12 cellular contexts compared by ENCODE assay signal in the genomic region with DNA sequence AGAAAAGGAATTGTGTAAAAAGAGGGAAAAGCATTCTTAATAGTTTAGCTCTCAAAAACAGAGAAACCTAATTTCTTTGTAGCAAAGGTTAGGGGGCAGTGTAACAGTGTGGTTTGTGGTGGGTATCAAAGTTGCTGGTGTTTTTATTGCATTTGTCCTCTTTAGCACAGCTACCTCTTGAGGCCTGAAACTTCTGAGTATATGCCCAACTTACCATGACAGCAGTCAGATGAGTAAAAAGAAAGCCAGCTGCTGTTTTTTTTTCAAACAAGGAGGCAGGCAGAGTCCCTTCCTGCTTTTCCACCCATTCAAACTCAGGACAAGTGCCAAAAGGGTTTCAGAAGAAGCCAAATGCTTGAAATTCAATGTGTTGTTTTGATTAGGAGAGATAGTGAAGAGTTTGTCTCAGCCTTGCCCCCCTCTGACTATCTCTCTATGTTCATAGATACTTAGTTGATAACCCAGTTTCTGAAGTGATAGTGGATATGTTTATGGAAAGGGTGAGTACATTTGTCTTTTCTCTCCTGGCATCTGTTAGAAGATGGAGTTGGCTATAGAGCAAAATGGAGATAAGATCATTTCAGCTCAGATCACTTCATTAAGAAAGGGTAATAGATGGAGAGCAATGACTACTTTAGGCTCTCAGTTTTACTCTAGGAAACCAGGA. TPM values are rescaled to one million over a fixed set of nuclear protein-coding genes. Genes with fewer than 3 reads are reported as not detected.
A peak's percentile ranks its signal among the peaks of the same experiment; 100 is the strongest.
DNase-seq lines count a peak whose midpoint lies in the region; ATAC-seq, FAIRE-seq and TF ChIP-seq lines count a peak whose summit lies in the region.
"Had no signal": no experiment of that assay in that cellular context is flagged by ENCODE, and none has a peak within 500 bp of the region (broad histone marks: within the 10 kb centered on the region; RNA-seq: fewer than 3 reads in every experiment).

No MANE protein-coding gene starts in this region.

- POLR2A ChIA-PET in GM12878 (lab: Charles Lee): interaction anchor here (0.7 to 1.3 kb wide), 4 partner anchors 62 to 1080 kb away, joined by 3 to 4 read pairs (median 3); a partner anchor contains a TSS

- no peak overlapping the region for H3K27ac ChIP-seq in GM12878 (ENCODE audit: control insufficient read depth, insufficient read depth)
- H3K27ac ChIP-seq: prostate gland, SJSA1 had no signal

- SMC1A ChIA-PET in GM12878 (lab: Charles Lee; ENCODE audit: uncharacterized antibody, unreplicated experiment): interaction anchor here (0.9 to 2.7 kb wide), 10 partner anchors 14 to 130 kb away, joined by 3 to 18 read pairs (median 4); a partner anchor contains a TSS

- ATAC-seq in GM12878 (peak; percentile 56; the same call in 1 of the 3 replicates), GM18502 (IDR thresholded peaks at IDR 0.05; ENCODE audit: poor library complexity, unreplicated experiment) (no peak), HG02642 (IDR thresholded peaks at IDR 0.05; ENCODE audit: poor library complexity, unreplicated experiment) (no peak)

- peaks cover 10% of the 10 kb centered on the region for H3K79me2 ChIP-seq in GM12878 (ENCODE audit: control insufficient read depth, insufficient read depth, low read length)

- RAD21 ChIA-PET in GM12878 (lab: Charles Lee; ENCODE audit: unreplicated experiment): interaction anchor here (0.9 to 1.8 kb wide), 4 partner anchors 34 to 85 kb away, joined by 3 to 8 read pairs (median 3); no protein-coding TSS in a partner anchor

- H3K27me3 ChIP-seq in GM12878 (replicated peaks in 1 of 2; ENCODE audit: control insufficient read depth in 2 of 2, insufficient read depth in 2 of 2, low read length in 1 of 2): no peaks in the 10 kb centered on the region
- H3K27me3 ChIP-seq: SJSA1 had no signal

- TF ChIP-seq RAD21 in GM12878 (IDR thresholded peaks at IDR 0.05; ENCODE audit: insufficient read depth, low read depth, low read length): no peak

- no peak overlapping the region for H3K9ac ChIP-seq in GM12878 (ENCODE audit: control insufficient read depth, insufficient read depth, low read length)

- no peaks in the 10 kb centered on the region for H3K9me3 ChIP-seq in GM12878 (replicated peaks; ENCODE audit: control insufficient read depth, insufficient read depth, low read length)
- H3K9me3 ChIP-seq: prostate gland, SJSA1 had no signal

- H2AFZ ChIP-seq in GM12878 (ENCODE audit: control insufficient read depth, low read depth, low read length): no peak overlapping the region

- no TSS peak for BruUV-seq in GM12878 (replicated peaks; lab: Mats Ljungman, UMichigan)

- TF ChIP-seq CTCF in GM12878 (IDR thresholded peaks at IDR 0.05 in 2 of 3, conservative IDR thresholded peaks at IDR 0.05 in 1 of 3; ENCODE audit: control insufficient read depth in 2 of 3, extremely low read depth in 1 of 3, insufficient read depth in 1 of 3, low read depth in 3 of 3, low read length in 3 of 3): 0 out of 6 replicates have a peak, but pooled peaks of 1 of the 3 experiments have one; percentile 11

- intact Hi-C loops in GM12878 (cut with micrococcal nuclease; ENCODE audit: unreplicated experiment): no loop called here

- TF ChIP-seq POLR2A in GM12878 (IDR thresholded peaks at IDR 0.05; ENCODE audit: low read depth, low read length): no peak

- H4K20me1 ChIP-seq in GM12878 (ENCODE audit: control insufficient read depth, insufficient read depth): no peaks in the 10 kb centered on the region

- DNase-seq in AG20443 (ENCODE audit: low spot score): peak; percentile 17
- DNase-seq in HT1080 (ENCODE audit: low read depth): peak; percentile 38
- no peak for DNase-seq in GM12878 (ENCODE audit: low read depth, low spot score)
- DNase-seq in myocyte (ENCODE audit: low read depth): peak; percentile 79
- no peak for DNase-seq in OCI-M2 (lab: John Stamatoyannopoulos, UW; ENCODE audit: unreplicated experiment)
- DNase-seq in NCI-H2196 treated with DMSO at 0.1 percent for 48 hours (lab: John Stamatoyannopoulos, UW; ENCODE audit: unreplicated experiment): no peak
- DNase-seq: DMS79, islet precursor cell had no signal

- H3K36me3 ChIP-seq in GM12878 (ENCODE audit: control insufficient read depth in 2 of 2, insufficient read depth in 2 of 2, low read length in 1 of 2): peaks cover 1 to 19% of the 10 kb centered on the region in 2 experiments; a peak in 3 of 4 replicates
- H3K36me3 ChIP-seq: prostate gland had no signal

- no peak overlapping the region for H3K4me2 ChIP-seq in GM12878 (ENCODE audit: control insufficient read depth, insufficient read depth)

- H3K4me1 ChIP-seq in GM12878 (ENCODE audit: control insufficient read depth, insufficient read depth, low read length): no peaks in the 10 kb centered on the region
- H3K4me1 ChIP-seq: prostate gland had no signal

- no peak for FAIRE-seq in GM12878 (lab: Jason Lieb, UNC)

- TF ChIP-seq EP300 in GM12878 (IDR thresholded peaks at IDR 0.05; ENCODE audit: borderline replicate concordance in 1 of 2, control insufficient read depth in 1 of 2, low read depth in 2 of 2, low read length in 2 of 2): no peak

- CTCF ChIA-PET in GM12878 (lab: Yijun Ruan, JAX): interaction anchor here (0.8 to 2.9 kb wide), 16 partner anchors 10 to 117 kb away, joined by 3 to 15 read pairs (median 4); no protein-coding TSS in a partner anchor

- H3K4me3 ChIP-seq in GM12878: no peak overlapping the region
- H3K4me3 ChIP-seq: prostate gland, SJSA1 had no signal

- in situ Hi-C loops in GM12878 (cut with MboI): no loop called here

RNA-seq across cellular contexts. Expression of a gene that starts 23.1 kb away (rescaled TPM):
- total RNA-seq in HT1080 (2014; rRNA removed; shearing (Covaris generic)): 20.8 and 27.6 TPM in 2 replicates
- polyA plus RNA-seq in HT1080 (2015; cell fraction: cytosol; rRNA removed): 19.0 and 22.0 TPM in 2 replicates
- 66.7 and 72.2 TPM in 2 replicates for polyA plus RNA-seq in HT1080 (2015; cell fraction: nucleus; rRNA removed)
- 47.9 and 50.1 TPM in 2 replicates for total RNA-seq in GM12878 (2013; cell fraction: nucleolus; rRNA removed)
- total RNA-seq in GM12878 (2014; rRNA removed) (21.4 and 23.0 TPM in 2 replicates), GM12878 (2014; rRNA removed; fragmentation: Illumina TruSeq; extraction: Trizol) (13.3 and 13.8 TPM in 2 replicates), GM12878 (2021) (38.8 and 42.0 TPM in 2 replicates), myocyte (62.8 and 63.6 TPM in 2 replicates)
- 23.0 TPM for polyA plus RNA-seq in GM12878 (2011; ENCODE audit: low read depth)
- polyA plus RNA-seq in GM12878 (2011; rRNA removed) (6.5 and 20.7 TPM in 2 replicates), GM12878 (2014; fragmentation: Illumina TruSeq; extraction: Trizol) (25.5 and 30.4 TPM in 2 replicates), GM12878 (2014; fragmentation: Nextera tagmentation; extraction: Ambion mirVana) (1 to 10 TPM in 1 of 2 experiments, under 1 TPM in 1; 0.82 to 1.2 TPM), GM12878 (2014; rRNA removed) (19.6 and 24.3 TPM in 2 replicates), GM12878 (2016; fragmentation: Nextera tagmentation; extraction: Ambion mirVana) (10 to 100 TPM; 29.5 to 35.6 TPM)
- polyA plus RNA-seq in GM12878 (2011; cell fraction: cytosol; rRNA removed): 15.0 and 20.8 TPM in 2 replicates
- polyA plus RNA-seq in GM12878 (2011; cell fraction: nucleus; rRNA removed): 46.7 and 52.1 TPM in 2 replicates
- polyA plus RNA-seq in GM12878 (2012): 29.0 and 31.0 TPM in 2 replicates
- polyA minus RNA-seq in GM12878 (2011; rRNA and poly(A)+ RNA removed): 30.3 and 46.3 TPM in 2 replicates
- polyA minus RNA-seq in GM12878 (2011; cell fraction: cytosol; rRNA and poly(A)+ RNA removed): 16.7 and 19.4 TPM in 2 replicates
- 38.2 and 44.3 TPM in 2 replicates for polyA minus RNA-seq in GM12878 (2011; cell fraction: nucleus; rRNA and poly(A)+ RNA removed)
- 51.7 TPM for polyA plus RNA-seq in myocyte (2012)

RNA-seq across cellular contexts. Expression of a gene that starts 27.2 kb away (rescaled TPM):
- not detected in 2 replicates for total RNA-seq in HT1080 (2014; rRNA removed; shearing (Covaris generic))
- polyA plus RNA-seq in HT1080 (2015; cell fraction: cytosol; rRNA removed): not detected in 2 replicates
- not detected in 2 replicates for polyA plus RNA-seq in HT1080 (2015; cell fraction: nucleus; rRNA removed)
- not detected in 2 replicates for total RNA-seq in GM12878 (2013; cell fraction: nucleolus; rRNA removed)
- total RNA-seq in GM12878 (2014; rRNA removed) (not detected in 2 replicates), GM12878 (2014; rRNA removed; fragmentation: Illumina TruSeq; extraction: Trizol) (not detected in 2 replicates), GM12878 (2021) (not detected in 2 replicates), myocyte (11.6 and 18.1 TPM in 2 replicates)
- not detected for polyA plus RNA-seq in GM12878 (2011; ENCODE audit: low read depth)
- polyA plus RNA-seq in GM12878 (2011; rRNA removed) (not detected in 2 replicates), GM12878 (2014; fragmentation: Illumina TruSeq; extraction: Trizol) (not detected in 2 replicates), GM12878 (2014; fragmentation: Nextera tagmentation; extraction: Ambion mirVana) (not detected), GM12878 (2014; rRNA removed) (not detected in 2 replicates), GM12878 (2016; fragmentation: Nextera tagmentation; extraction: Ambion mirVana) (not detected)
- polyA plus RNA-seq in GM12878 (2011; cell fraction: cytosol; rRNA removed): not detected in 2 replicates
- not detected in 2 replicates for polyA plus RNA-seq in GM12878 (2011; cell fraction: nucleus; rRNA removed)
- polyA plus RNA-seq in GM12878 (2012): not detected in 2 replicates
- not detected in 2 replicates for polyA minus RNA-seq in GM12878 (2011; rRNA and poly(A)+ RNA removed)
- polyA minus RNA-seq in GM12878 (2011; cell fraction: cytosol; rRNA and poly(A)+ RNA removed): not detected in 2 replicates
- not detected in 2 replicates for polyA minus RNA-seq in GM12878 (2011; cell fraction: nucleus; rRNA and poly(A)+ RNA removed)
- polyA plus RNA-seq in myocyte (2012): 5.2 TPM
- total RNA-seq: prostate gland, SJSA1 had no signal

RNA-seq across cellular contexts. Expression of a gene that starts 42.4 kb away (rescaled TPM):
- not detected in 2 replicates for total RNA-seq in HT1080 (2014; rRNA removed; shearing (Covaris generic))
- polyA plus RNA-seq in HT1080 (2015; cell fraction: cytosol; rRNA removed): not detected in 2 replicates
- not detected in 2 replicates for polyA plus RNA-seq in HT1080 (2015; cell fraction: nucleus; rRNA removed)
- not detected in 2 replicates for total RNA-seq in GM12878 (2013; cell fraction: nucleolus; rRNA removed)
- total RNA-seq in GM12878 (2014; rRNA removed) (0.11 TPM in 1 of 2 replicates, not detected in the other), GM12878 (2014; rRNA removed; fragmentation: Illumina TruSeq; extraction: Trizol) (not detected in 2 replicates), GM12878 (2021) (not detected in 2 replicates), myocyte (5.0 and 5.6 TPM in 2 replicates)
- polyA plus RNA-seq in GM12878 (2011; ENCODE audit: low read depth): not detected
- polyA plus RNA-seq in GM12878 (2011; rRNA removed) (0.09 and 0.10 TPM in 2 replicates), GM12878 (2014; fragmentation: Illumina TruSeq; extraction: Trizol) (not detected in 2 replicates), GM12878 (2014; fragmentation: Nextera tagmentation; extraction: Ambion mirVana) (not detected), GM12878 (2014; rRNA removed) (0.09 TPM in 1 of 2 replicates, not detected in the other), GM12878 (2016; fragmentation: Nextera tagmentation; extraction: Ambion mirVana) (under 1 TPM in 1 of 2 experiments, not detected in 1; 0.18 TPM)
- polyA plus RNA-seq in GM12878 (2011; cell fraction: cytosol; rRNA removed): 0.08 and 0.09 TPM in 2 replicates
- polyA plus RNA-seq in GM12878 (2011; cell fraction: nucleus; rRNA removed): 0.07 TPM in 1 of 2 replicates, not detected in the other
- 0.08 TPM in 1 of 2 replicates, not detected in the other for polyA plus RNA-seq in GM12878 (2012)
- polyA minus RNA-seq in GM12878 (2011; rRNA and poly(A)+ RNA removed): not detected in 2 replicates
- polyA minus RNA-seq in GM12878 (2011; cell fraction: cytosol; rRNA and poly(A)+ RNA removed): not detected in 2 replicates
- polyA minus RNA-seq in GM12878 (2011; cell fraction: nucleus; rRNA and poly(A)+ RNA removed): not detected in 2 replicates
- 1.3 TPM for polyA plus RNA-seq in myocyte (2012)
- total RNA-seq: SJSA1 had no signal

Comparison
In these comparisons a context has a peak if more than half of its experiments do, and no peak if none do; other contexts are left out.
1. DNase-seq: peak in AG20443 (single experiment), HT1080 (single experiment) and myocyte (single experiment); none in GM12878 (single experiment), OCI-M2 (single experiment) and NCI-H2196 treated with DMSO at 0.1 percent for 48 hours (single experiment).
2. RNA of a gene that starts 27.2 kb away (total RNA-seq): 11.6 to 18.1 TPM in myocyte; not detected in HT1080 and not detected in GM12878; every median in the first group is over 10 times any median in the second.